Comparison of ENCODE assay signal across 14 cellular contexts in the genomic region with DNA sequence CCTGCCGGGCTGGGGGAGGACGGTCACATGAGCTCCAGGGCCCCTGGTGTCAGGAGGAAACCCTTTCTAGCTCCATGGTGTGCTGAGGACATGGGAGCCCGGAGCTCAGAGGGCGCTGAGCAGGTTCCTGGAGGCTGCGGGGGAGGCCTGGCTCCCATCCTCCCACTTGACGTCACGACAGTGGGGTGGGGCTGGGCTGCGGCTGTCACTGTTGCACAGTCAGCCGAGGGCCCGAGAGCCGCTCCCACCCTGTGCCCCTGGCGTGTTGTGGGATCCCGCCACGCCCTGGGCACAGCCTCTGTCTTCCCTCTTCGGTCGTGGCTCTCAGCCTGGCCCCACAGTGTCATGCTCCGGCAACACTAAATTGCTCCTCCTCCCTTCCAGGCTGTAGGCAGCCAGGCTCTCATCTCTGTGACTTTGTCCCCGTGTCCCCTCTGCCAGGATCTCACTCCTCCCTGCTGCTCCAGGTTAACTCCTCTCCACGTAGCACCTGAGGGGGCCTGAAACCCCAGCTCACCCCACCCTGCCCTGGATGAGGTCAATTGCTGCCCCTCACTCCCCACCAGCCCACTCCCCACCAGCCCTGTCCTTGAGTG. TPM values are rescaled to one million over a fixed set of nuclear protein-coding genes. Genes with fewer than 3 reads are reported as not detected.
DNase-seq lines count a peak whose midpoint lies in the region; ATAC-seq and TF ChIP-seq lines count a peak whose summit lies in the region.
"Had no signal": no experiment of that assay in that cellular context is flagged by ENCODE, and none has a peak within 500 bp of the region (broad histone marks: within the 10 kb centered on the region; RNA-seq: fewer than 3 reads in every experiment).

No MANE protein-coding gene starts in this region.

- no peaks in the 10 kb centered on the region for H4K20me1 ChIP-seq in GM23338 (replicated peaks; ENCODE audit: insufficient read depth)

- DNase-seq in T-helper 2 cell treated with Interferon-gamma antibody and Interleukin-4, amounts not matched to agents 5 μg/mL and 100 μg/mL, for 36 hours (ENCODE audit: low spot score), result no peak
- no peak for DNase-seq in T-helper 2 cell
- peak; percentile 65 for DNase-seq in RWPE1 (ENCODE audit: low spot score)
- DNase-seq in heart right ventricle, result peak; percentile 43 to 62
- no peak for DNase-seq in stimulated activated naive CD8-positive, alpha-beta T cell treated with anti-CD3 and anti-CD28 coated beads, Interleukin-15, Interleukin-2, amounts not matched to agents 100 U/mL and 50 U/mL, for 24 hours
- DNase-seq in GM23338 (ENCODE audit: low spot score), result no peak
- no peak for DNase-seq in NK-92 (lab: John Stamatoyannopoulos, UW; ENCODE audit: unreplicated experiment)
- no peak for DNase-seq in NCI-H1436 treated with DMSO at 0.1 percent for 48 hours (lab: John Stamatoyannopoulos, UW)
- DNase-seq: ACHN; activated CD4-positive, alpha-beta T cell treated with anti-CD3 and anti-CD28 coated beads, Interleukin-2, amount 50 U/mL, for 48 hours; brain microvascular endothelial cell; NCI-H526 treated with DMSO at 0.1 percent for 48 hours had no signal

- no peaks in the 10 kb centered on the region for H3K9me3 Mint-ChIP-seq in T-helper 2 cell treated with Interferon-gamma antibody and Interleukin-4, amounts not matched to agents 5 μg/mL and 100 μg/mL, for 36 hours
- H3K9me3 Mint-ChIP-seq in GM23338, result no peaks in the 10 kb centered on the region

- H3K27ac ChIP-seq in RWPE1, result peak overlapping the region; percentile 37
- no peak overlapping the region for H3K27ac ChIP-seq in heart right ventricle
- no peak overlapping the region for H3K27ac ChIP-seq in GM23338 (ENCODE audit: low read depth)
- H3K27ac ChIP-seq: brain microvascular endothelial cell, psoas muscle had no signal

- no peaks in the 10 kb centered on the region for H3F3A ChIP-seq in GM23338 (replicated peaks; ENCODE audit: low read depth)

- H3K36me3 Mint-ChIP-seq in T-helper 2 cell treated with Interferon-gamma antibody and Interleukin-4, amounts not matched to agents 5 μg/mL and 100 μg/mL, for 36 hours (ENCODE audit: low read depth), result no peaks in the 10 kb centered on the region
- H3K36me3 Mint-ChIP-seq in GM23338 (ENCODE audit: low read depth), result no peaks in the 10 kb centered on the region

- H3K4me2 ChIP-seq in GM23338, result no peak overlapping the region

- peak overlapping the region; percentile 31 for H3K27ac Mint-ChIP-seq in T-helper 2 cell treated with Interferon-gamma antibody and Interleukin-4, amounts not matched to agents 5 μg/mL and 100 μg/mL, for 36 hours
- H3K27ac Mint-ChIP-seq in GM23338, result no peak overlapping the region

- H3K4me3 Mint-ChIP-seq in T-helper 2 cell treated with Interferon-gamma antibody and Interleukin-4, amounts not matched to agents 5 μg/mL and 100 μg/mL, for 36 hours, result no peak overlapping the region
- no peak overlapping the region; the same call in 2 of the 3 replicates for H3K4me3 Mint-ChIP-seq in GM23338

- peaks cover 3% of the 10 kb centered on the region for H3K4me1 Mint-ChIP-seq in T-helper 2 cell treated with Interferon-gamma antibody and Interleukin-4, amounts not matched to agents 5 μg/mL and 100 μg/mL, for 36 hours (ENCODE audit: low read depth)
- peaks cover 24% of the 10 kb centered on the region for H3K4me1 Mint-ChIP-seq in GM23338

- peak overlapping the region in 2 of 10 donors; percentile 4 to 8 for H3K4me3 ChIP-seq in heart right ventricle
- no peak overlapping the region for H3K4me3 ChIP-seq in GM23338
- H3K4me3 ChIP-seq: HAP-1, psoas muscle had no signal

- no peaks in the 10 kb centered on the region for H3K79me2 ChIP-seq in GM23338 (replicated peaks; ENCODE audit: insufficient read depth)

- intact Hi-C loops in heart right ventricle (cut with DNase I), result no loop called here

- WGBS in heart right ventricle, 2 donors, result 35 to 40% methylated on average over 19 of the region's 19 CpGs

- H3K4me1 ChIP-seq in heart right ventricle, result peaks cover 0 to 8% (median 0%) of the 10 kb centered on the region in 9 donors
- peaks cover 10% of the 10 kb centered on the region; the same call in 1 of the 2 replicates for H3K4me1 ChIP-seq in GM23338 (ENCODE audit: insufficient read depth)
- H3K4me1 ChIP-seq: HAP-1, psoas muscle had no signal

- TF ChIP-seq CTCF in RWPE1 (conservative IDR thresholded peaks at IDR 0.05; ENCODE audit: low read depth) (no peak), heart right ventricle (IDR thresholded peaks at IDR 0.05) (no peak), GM23338 (conservative IDR thresholded peaks at IDR 0.05; ENCODE audit: low read depth in 2 of 2) (no peak)

- ATAC-seq in heart right ventricle (peak; percentile 34 to 80 (median 56)), GM23338 (no peak)
- peak; percentile 33 for ATAC-seq in stimulated activated naive CD8-positive, alpha-beta T cell treated with anti-CD3 and anti-CD28 coated beads, Interleukin-15, Interleukin-2, amounts not matched to agents 100 U/mL and 50 U/mL, for 24 hours

- CTCF ChIA-PET in RWPE1 (lab: Yijun Ruan, JAX), result interaction anchor here (0.5 to 1.9 kb wide), 2 partner anchors 92 to 170 kb away, joined by 3 to 7 read pairs; no protein-coding TSS in a partner anchor

- no peaks in the 10 kb centered on the region for H3K9me2 ChIP-seq in GM23338 (ENCODE audit: insufficient read depth)

- H3K27me3 Mint-ChIP-seq in T-helper 2 cell treated with Interferon-gamma antibody and Interleukin-4, amounts not matched to agents 5 μg/mL and 100 μg/mL, for 36 hours (ENCODE audit: low read depth), result no peaks in the 10 kb centered on the region
- H3K27me3 Mint-ChIP-seq in GM23338 (ENCODE audit: insufficient read depth, low read depth, poor library complexity), result peaks cover 10% of the 10 kb centered on the region

- peaks cover 0 to 5% (median 0%) of the 10 kb centered on the region in 7 donors for H3K27me3 ChIP-seq in heart right ventricle
- H3K27me3 ChIP-seq in GM23338 (ENCODE audit: insufficient read depth), result no peaks in the 10 kb centered on the region

- no peaks in the 10 kb centered on the region for H3K9me3 ChIP-seq in heart right ventricle
- H3K9me3 ChIP-seq: HAP-1, psoas muscle had no signal

- H3K36me3 ChIP-seq in heart right ventricle (no peaks in the 10 kb centered on the region), GM23338 (ENCODE audit: insufficient read depth) (no peaks in the 10 kb centered on the region)
- H3K36me3 ChIP-seq: brain microvascular endothelial cell, HAP-1 had no signal

- H2AFZ ChIP-seq in GM23338, result no peak overlapping the region

- POLR2A ChIA-PET in RWPE1 (lab: Yijun Ruan, JAX; ENCODE audit: low non-redundant PET), result no interaction called here

TF ChIP-seq in GM23338, 12 proteins besides CTCF, POLR2A, EP300 and RAD21:
- no peak for TF ChIP-seq STAT1 (IDR thresholded peaks at IDR 0.05; ENCODE audit: unreplicated experiment)
- TF ChIP-seq NANOG (IDR thresholded peaks at IDR 0.05; ENCODE audit: borderline replicate concordance), result no peak
TF ChIP-seq in GM23338: peak in this region for 0.

RNA-seq across cellular contexts. Expression of a gene that starts 33.0 kb away (rescaled TPM):
- total RNA-seq in heart right ventricle, result 1 to 10 TPM in 5 of 10 donors, under 1 TPM in 5; 0.30 to 4.3 (median 1.1) TPM
- under 1 TPM; 0.20 to 0.51 TPM for polyA plus RNA-seq in heart right ventricle
- 2.4 and 6.6 TPM in 2 replicates for total RNA-seq in GM23338 (2014; rRNA removed; shearing (Covaris generic))
- 0.60 and 0.94 TPM in 2 replicates for polyA plus RNA-seq in GM23338 (2016; fragmentation: Nextera tagmentation; extraction: Ambion mirVana)

Comparison
In these comparisons a context has a peak if more than half of its experiments do, and no peak if none do; other contexts are left out.
1. DNase-seq: peak in RWPE1 (single experiment) and heart right ventricle (2 of 2); none in T-helper 2 cell treated with Interferon-gamma antibody and Interleukin-4, amounts not matched to agents 5 μg/mL and 100 μg/mL, for 36 hours (single experiment), T-helper 2 cell (0 of 5), stimulated activated naive CD8-positive, alpha-beta T cell treated with anti-CD3 and anti-CD28 coated beads, Interleukin-15, Interleukin-2, amounts not matched to agents 100 U/mL and 50 U/mL, for 24 hours (single experiment), GM23338 (single experiment), NK-92 (single experiment) and NCI-H1436 treated with DMSO at 0.1 percent for 48 hours (single experiment).